Comparison of ENCODE assay signal across 11 cellular contexts in genomic region chr9:116499986-116500871, GRCh38.
DNase-seq lines count a peak whose midpoint lies in the region; ATAC-seq, FAIRE-seq and TF ChIP-seq lines count a peak whose summit lies in the region.
"Had no signal": no experiment of that assay in that cellular context is flagged by ENCODE, and none has a peak within 500 bp of the region (broad histone marks: within the 10 kb centered on the region; RNA-seq: fewer than 3 reads in every experiment).

No MANE protein-coding gene starts in this region.

- H3K27ac ChIP-seq in astrocyte (ENCODE audit: low read depth, low read length) (no peak overlapping the region), thyroid gland (no peak overlapping the region)
- H3K27ac ChIP-seq: skin epidermis had no signal

- H3K4me3 Mint-ChIP-seq in astrocyte (ENCODE audit: unreplicated experiment), result no peak overlapping the region
- H3K4me3 Mint-ChIP-seq: naive B cell had no signal

- TF ChIP-seq CTCF in astrocyte (IDR thresholded peaks at IDR 0.05; ENCODE audit: insufficient read depth, low read depth, low read length) (no peak), thyroid gland (IDR thresholded peaks at IDR 0.05) (no peak)

- H3K27me3 ChIP-seq in astrocyte (ENCODE audit: insufficient read depth, low read length), result no peaks in the 10 kb centered on the region
- no peaks in the 10 kb centered on the region for H3K27me3 ChIP-seq in thyroid gland

- DNase-seq in AG08396 (ENCODE audit: low spot score) (peak; percentile 59), astrocyte (ENCODE audit: low read depth) (peak; percentile 60), iris pigment epithelial cell (ENCODE audit: low read depth) (peak; percentile 56), erythroblast (lab: John Stamatoyannopoulos, UW) (no peak), thyroid gland (no peak)
- DNase-seq: naive B cell, NCI-H2081 treated with DMSO at 0.1 percent for 48 hours had no signal

- peak overlapping the region; percentile 84 for H3K27ac Mint-ChIP-seq in astrocyte (ENCODE audit: unreplicated experiment)

- H2AFZ ChIP-seq in astrocyte (ENCODE audit: low read depth, low read length), result no peak overlapping the region

- no peaks in the 10 kb centered on the region for H3K79me2 ChIP-seq in astrocyte (ENCODE audit: insufficient read depth, low read length)

- H3K9ac ChIP-seq in astrocyte (ENCODE audit: low read length), result no peak overlapping the region

- H3K36me3 ChIP-seq in astrocyte (ENCODE audit: insufficient read depth, low read length), result no peaks in the 10 kb centered on the region
- no peaks in the 10 kb centered on the region for H3K36me3 ChIP-seq in thyroid gland

- H3K27me3 Mint-ChIP-seq in astrocyte (ENCODE audit: low read depth, unreplicated experiment), result no peaks in the 10 kb centered on the region

- TF ChIP-seq POLR2A in erythroblast (IDR thresholded peaks at IDR 0.05; ENCODE audit: low read length), result no peak
- TF ChIP-seq POLR2A in thyroid gland (IDR thresholded peaks at IDR 0.05), result no peak

- H4K20me1 ChIP-seq in astrocyte (ENCODE audit: insufficient read depth, low read length), result no peaks in the 10 kb centered on the region

- H3K4me2 ChIP-seq in astrocyte (ENCODE audit: low read length), result peak overlapping the region; percentile 29

- peaks cover 27% of the 10 kb centered on the region for H3K4me1 Mint-ChIP-seq in astrocyte (ENCODE audit: low read depth, unreplicated experiment)

- intact Hi-C loops in thyroid gland (cut with DNase I), result loop anchor here (10.0 kb wide), 1 partner anchor 335 kb away; no protein-coding TSS in a partner anchor

- H3K4me1 ChIP-seq in astrocyte (ENCODE audit: insufficient read depth, low read length) (peaks cover 9% of the 10 kb centered on the region), thyroid gland (no peaks in the 10 kb centered on the region)

- H3K9me3 ChIP-seq in astrocyte (ENCODE audit: insufficient read depth, low read depth, low read length), result no peaks in the 10 kb centered on the region
- H3K9me3 ChIP-seq in thyroid gland, result no peaks in the 10 kb centered on the region

- ATAC-seq in HG02759 (IDR thresholded peaks at IDR 0.05; ENCODE audit: unreplicated experiment) (peak; percentile 46), HG03460 (IDR thresholded peaks at IDR 0.05; ENCODE audit: unreplicated experiment) (no peak), HG03025 (IDR thresholded peaks at IDR 0.05; ENCODE audit: low FRiP score, unreplicated experiment) (no peak)

- no peaks in the 10 kb centered on the region for H3K9me3 Mint-ChIP-seq in astrocyte (ENCODE audit: unreplicated experiment)

- no peaks in the 10 kb centered on the region for H3K36me3 Mint-ChIP-seq in astrocyte (ENCODE audit: low read depth, unreplicated experiment)

- H3K4me3 ChIP-seq in astrocyte (ENCODE audit: insufficient read depth, low read depth, low read length) (no peak overlapping the region), thyroid gland (replicated peaks in 1 of 3) (no peak overlapping the region)
- H3K4me3 ChIP-seq: skin epidermis had no signal

- FAIRE-seq in astrocyte (lab: Jason Lieb, UNC), result peak; percentile 96

- WGBS in thyroid gland, 2 donors, result 61 to 68% methylated on average over 5 of the region's 5 CpGs

Comparison
In these comparisons a context has a peak if more than half of its experiments do, and no peak if none do; other contexts are left out.
1. DNase-seq: peak in AG08396 (single experiment), astrocyte (single experiment) and iris pigment epithelial cell (single experiment); none in erythroblast (0 of 2) and thyroid gland (0 of 2).